In genomic region chr12:1529228-1529861, GRCh38 we compare ENCODE assay signal across 8 cellular contexts.
DNase-seq lines count a peak whose midpoint lies in the region; ATAC-seq and TF ChIP-seq lines count a peak whose summit lies in the region.

No MANE protein-coding gene starts in this region.

- H3K9me3 ChIP-seq in RWPE2 (ENCODE audit: severe bottlenecking) (no peaks in the 10 kb centered on the region), sigmoid colon (no peaks in the 10 kb centered on the region)

- DNase-seq in GM06990 (ENCODE audit: extremely low read depth, insufficient read length), result no peak
- DNase-seq in RWPE2 (ENCODE audit: low spot score), result peak; percentile 29
- DNase-seq in fibroblast of villous mesenchyme (ENCODE audit: low read depth), result no peak
- DNase-seq in sigmoid colon, result peak; percentile 40
- no peak for DNase-seq in NOMO-1 treated with dmso at 0.1 percent for 144 hours (lab: John Stamatoyannopoulos, UW; ENCODE audit: unreplicated experiment)
- DNase-seq in foreskin melanocyte, result no peak
- DNase-seq in nucleus accumbens (lab: John Stamatoyannopoulos, UW), result no peak
- DNase-seq in CD1c-positive myeloid dendritic cell (ENCODE audit: extremely low spot score), result no peak

- whole genome bisulfite sequencing in sigmoid colon, 2 donors, result 66 to 75% methylated on average over 11 of the region's 11 CpGs

- TF ChIP-seq EP300 in sigmoid colon (IDR thresholded peaks at IDR 0.05), result no peak

- TF ChIP-seq CTCF in GM06990 (IDR thresholded peaks at IDR 0.05; ENCODE audit: insufficient read depth, low read length, poor library complexity, severe bottlenecking) (no peak), RWPE2 (IDR thresholded peaks at IDR 0.05; ENCODE audit: poor library complexity, severe bottlenecking) (no peak), fibroblast of villous mesenchyme (IDR thresholded peaks at IDR 0.05; ENCODE audit: insufficient read depth, low read depth, low read length) (no peak), sigmoid colon (IDR thresholded peaks at IDR 0.05) (no peak)

- H3K27me3 ChIP-seq in GM06990 (replicated peaks; ENCODE audit: control insufficient read depth, insufficient read depth, low read length), result no peaks in the 10 kb centered on the region
- H3K27me3 ChIP-seq in RWPE2 (ENCODE audit: insufficient read depth, poor library complexity, severe bottlenecking), result peaks cover 20% of the 10 kb centered on the region
- peaks cover 0 to 36% (median 19%) of the 10 kb centered on the region in 3 donors for H3K27me3 ChIP-seq in sigmoid colon

- no peak for ATAC-seq in RWPE2 (ENCODE audit: low read depth)

- H3K36me3 ChIP-seq in GM06990 (ENCODE audit: control insufficient read depth, insufficient read depth, low read length) (no peaks in the 10 kb centered on the region; the same call in 1 of the 2 replicates), RWPE2 (ENCODE audit: low read depth) (no peaks in the 10 kb centered on the region), sigmoid colon (no peaks in the 10 kb centered on the region)

- H3K4me3 ChIP-seq in GM06990 (replicated peaks; ENCODE audit: low read depth, low read length) (peak overlapping the region; percentile 58), RWPE2 (ENCODE audit: severe bottlenecking) (peak overlapping the region; percentile 44), fibroblast of villous mesenchyme (ENCODE audit: low read depth, low read length) (peak overlapping the region; percentile 52), sigmoid colon (peak overlapping the region; percentile 30 to 64 (median 61))

- intact Hi-C loops in sigmoid colon (cut with DNase I), result no loop called here

- no peak overlapping the region for H3K27ac ChIP-seq in RWPE2 (ENCODE audit: poor library complexity, severe bottlenecking)
- peak overlapping the region in 1 of 4 donors; percentile 52 for H3K27ac ChIP-seq in sigmoid colon

- H3K4me1 ChIP-seq in RWPE2 (ENCODE audit: insufficient read depth, poor library complexity, severe bottlenecking), result no peaks in the 10 kb centered on the region
- H3K4me1 ChIP-seq in sigmoid colon, result peaks cover 0 to 32% (median 16%) of the 10 kb centered on the region in 4 donors

- TF ChIP-seq POLR2A in sigmoid colon (IDR thresholded peaks at IDR 0.05), result no peak

Comparison
In these comparisons a context has a peak if more than half of its experiments do, and no peak if none do; other contexts are left out.
1. DNase-seq: peak in RWPE2 (single experiment) and sigmoid colon (single experiment); none in GM06990 (single experiment), fibroblast of villous mesenchyme (single experiment), NOMO-1 treated with dmso at 0.1 percent for 144 hours (single experiment), foreskin melanocyte (single experiment), nucleus accumbens (0 of 56) and CD1c-positive myeloid dendritic cell (single experiment).
2. Peak in every context shown above with its lines, with median percentiles within 50 percentile points of each other: H3K4me3 ChIP-seq.